Comparison of ENCODE assay signal across 2 cellular contexts in the genomic region with DNA sequence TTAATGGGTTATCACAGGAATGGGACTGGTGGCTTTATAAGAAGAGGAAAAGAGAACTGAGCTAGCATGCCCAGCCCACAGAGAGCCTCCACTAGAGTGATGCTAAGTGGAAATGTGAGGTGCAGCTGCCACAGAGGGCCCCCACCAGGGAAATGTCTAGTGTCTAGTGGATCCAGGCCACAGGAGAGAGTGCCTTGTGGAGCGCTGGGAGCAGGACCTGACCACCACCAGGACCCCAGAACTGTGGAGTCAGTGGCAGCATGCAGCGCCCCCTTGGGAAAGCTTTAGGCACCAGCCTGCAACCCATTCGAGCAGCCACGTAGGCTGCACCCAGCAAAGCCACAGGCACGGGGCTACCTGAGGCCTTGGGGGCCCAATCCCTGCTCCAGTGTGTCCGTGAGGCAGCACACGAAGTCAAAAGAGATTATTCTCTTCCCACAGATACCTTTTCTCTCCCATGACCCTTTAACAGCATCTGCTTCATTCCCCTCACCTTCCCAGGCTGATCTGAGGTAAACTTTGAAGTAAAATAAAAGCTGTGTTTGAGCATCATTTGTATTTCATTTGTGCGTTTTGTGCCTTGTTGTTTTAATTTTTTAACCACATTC.
TF ChIP-seq lines count a peak whose summit lies in the region.

No MANE protein-coding gene starts in this region.

TF ChIP-seq in SK-N-SH, 30 proteins besides CTCF, POLR2A, EP300 and RAD21 (continued from another document):
- TF ChIP-seq, protein P1, sequence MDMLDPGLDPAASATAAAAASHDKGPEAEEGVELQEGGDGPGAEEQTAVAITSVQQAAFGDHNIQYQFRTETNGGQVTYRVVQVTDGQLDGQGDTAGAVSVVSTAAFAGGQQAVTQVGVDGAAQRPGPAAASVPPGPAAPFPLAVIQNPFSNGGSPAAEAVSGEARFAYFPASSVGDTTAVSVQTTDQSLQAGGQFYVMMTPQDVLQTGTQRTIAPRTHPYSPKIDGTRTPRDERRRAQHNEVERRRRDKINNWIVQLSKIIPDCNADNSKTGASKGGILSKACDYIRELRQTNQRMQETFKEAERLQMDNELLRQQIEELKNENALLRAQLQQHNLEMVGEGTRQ (IDR thresholded peaks at IDR 0.05; ENCODE audit: borderline replicate concordance, low read depth, low read length) = no peak
- TF ChIP-seq SIN3A (IDR thresholded peaks at IDR 0.05; ENCODE audit: borderline replicate concordance, low read depth, low read length) = no peak
- no peak for TF ChIP-seq JUND (IDR thresholded peaks at IDR 0.05)
- no peak for TF ChIP-seq NFIC (IDR thresholded peaks at IDR 0.05; ENCODE audit: borderline replicate concordance)
- TF ChIP-seq USF1 (IDR thresholded peaks at IDR 0.05; ENCODE audit: borderline replicate concordance, low read depth) = no peak
- no peak for TF ChIP-seq TCF12 (IDR thresholded peaks at IDR 0.05)
- TF ChIP-seq REST (IDR thresholded peaks at IDR 0.05; ENCODE audit: low read depth, low read length) = no peak
- no peak for TF ChIP-seq SMC3 (IDR thresholded peaks at IDR 0.05; ENCODE audit: low read depth, low read length)

TF ChIP-seq in SK-N-SH treated with all-trans-retinoic acid at 6 μM for 48 hours, 23 proteins besides CTCF, POLR2A, EP300 and RAD21 (continued from another document):
- no peak for TF ChIP-seq ESRRG (CRISPR knock-in tag; IDR thresholded peaks at IDR 0.05)
- TF ChIP-seq CSDC2 (CRISPR knock-in tag; IDR thresholded peaks at IDR 0.05) = no peak
- TF ChIP-seq ISL1 (CRISPR knock-in tag; IDR thresholded peaks at IDR 0.05) = no peak
- TF ChIP-seq ZC3H10 (CRISPR knock-in tag; IDR thresholded peaks at IDR 0.05) = no peak
- TF ChIP-seq, protein P2, sequence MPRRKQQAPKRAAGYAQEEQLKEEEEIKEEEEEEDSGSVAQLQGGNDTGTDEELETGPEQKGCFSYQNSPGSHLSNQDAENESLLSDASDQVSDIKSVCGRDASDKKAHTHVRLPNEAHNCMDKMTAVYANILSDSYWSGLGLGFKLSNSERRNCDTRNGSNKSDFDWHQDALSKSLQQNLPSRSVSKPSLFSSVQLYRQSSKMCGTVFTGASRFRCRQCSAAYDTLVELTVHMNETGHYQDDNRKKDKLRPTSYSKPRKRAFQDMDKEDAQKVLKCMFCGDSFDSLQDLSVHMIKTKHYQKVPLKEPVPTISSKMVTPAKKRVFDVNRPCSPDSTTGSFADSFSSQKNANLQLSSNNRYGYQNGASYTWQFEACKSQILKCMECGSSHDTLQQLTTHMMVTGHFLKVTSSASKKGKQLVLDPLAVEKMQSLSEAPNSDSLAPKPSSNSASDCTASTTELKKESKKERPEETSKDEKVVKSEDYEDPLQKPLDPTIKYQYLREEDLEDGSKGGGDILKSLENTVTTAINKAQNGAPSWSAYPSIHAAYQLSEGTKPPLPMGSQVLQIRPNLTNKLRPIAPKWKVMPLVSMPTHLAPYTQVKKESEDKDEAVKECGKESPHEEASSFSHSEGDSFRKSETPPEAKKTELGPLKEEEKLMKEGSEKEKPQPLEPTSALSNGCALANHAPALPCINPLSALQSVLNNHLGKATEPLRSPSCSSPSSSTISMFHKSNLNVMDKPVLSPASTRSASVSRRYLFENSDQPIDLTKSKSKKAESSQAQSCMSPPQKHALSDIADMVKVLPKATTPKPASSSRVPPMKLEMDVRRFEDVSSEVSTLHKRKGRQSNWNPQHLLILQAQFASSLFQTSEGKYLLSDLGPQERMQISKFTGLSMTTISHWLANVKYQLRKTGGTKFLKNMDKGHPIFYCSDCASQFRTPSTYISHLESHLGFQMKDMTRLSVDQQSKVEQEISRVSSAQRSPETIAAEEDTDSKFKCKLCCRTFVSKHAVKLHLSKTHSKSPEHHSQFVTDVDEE (CRISPR knock-in tag; IDR thresholded peaks at IDR 0.05) = no peak
- no peak for TF ChIP-seq ARNTL (CRISPR knock-in tag; IDR thresholded peaks at IDR 0.05; ENCODE audit: borderline replicate concordance, low read depth)
- TF ChIP-seq GLIS3 (CRISPR knock-in tag; IDR thresholded peaks at IDR 0.05) = no peak
